In genomic region chr3:116238863-116239262, GRCh38 we compare ENCODE assay signal across 18 cellular contexts.
DNase-seq lines count a peak whose midpoint lies in the region; FAIRE-seq and TF ChIP-seq lines count a peak whose summit lies in the region.
"Had no signal": no experiment of that assay in that cellular context is flagged by ENCODE, and none has a peak within 500 bp of the region (broad histone marks: within the 10 kb centered on the region; RNA-seq: fewer than 3 reads in every experiment).

No MANE protein-coding gene starts in this region.

- H3K4me2 ChIP-seq in GM23248 (ENCODE audit: unreplicated experiment) (no peak overlapping the region), astrocyte (ENCODE audit: low read length) (no peak overlapping the region), smooth muscle cell (no peak overlapping the region)

- H3K4me1 Mint-ChIP-seq in astrocyte (ENCODE audit: low read depth, unreplicated experiment) = peaks cover 40% of the 10 kb centered on the region
- H3K4me1 Mint-ChIP-seq: B cell; CD4-positive, alpha-beta memory T cell had no signal

- FAIRE-seq in RCC 7860 (lab: Jason Lieb, UNC) = no peak
- no peak for FAIRE-seq in astrocyte (lab: Jason Lieb, UNC)
- FAIRE-seq: A204.1, GM12891, HepG2, HTR-8/SVneo had no signal

- H3K27me3 ChIP-seq in GM23248 (replicated peaks; ENCODE audit: insufficient read depth) (no peaks in the 10 kb centered on the region), astrocyte (ENCODE audit: insufficient read depth, low read length) (no peaks in the 10 kb centered on the region), smooth muscle cell (ENCODE audit: low read depth) (no peaks in the 10 kb centered on the region), right atrium auricular region (no peaks in the 10 kb centered on the region)

- H4K20me1 ChIP-seq in GM23248 (ENCODE audit: insufficient read depth) (no peaks in the 10 kb centered on the region), astrocyte (ENCODE audit: insufficient read depth, low read length) (no peaks in the 10 kb centered on the region), smooth muscle cell (ENCODE audit: low read depth) (no peaks in the 10 kb centered on the region)

- WGBS in GM23248 (ENCODE audit: low coverage in 1 of 2, low lambda C conversion rate in 2 of 2, missing lambda C conversion rate in 2 of 2), 2 experiments = 6 to 19% methylated on average over 1 of the region's 1 CpG
- WGBS in smooth muscle cell (ENCODE audit: low lambda C conversion rate) = 28% methylated on average over 1 of the region's 1 CpG

- no peaks in the 10 kb centered on the region for H3K79me2 ChIP-seq in GM23248 (ENCODE audit: insufficient read depth)
- H3K79me2 ChIP-seq in astrocyte (ENCODE audit: insufficient read depth, low read length) = no peaks in the 10 kb centered on the region
- no peaks in the 10 kb centered on the region for H3K79me2 ChIP-seq in smooth muscle cell (ENCODE audit: low read depth)

- no peak overlapping the region for H3K9ac ChIP-seq in GM23248
- no peak overlapping the region for H3K9ac ChIP-seq in astrocyte (ENCODE audit: low read length)
- no peak overlapping the region for H3K9ac ChIP-seq in smooth muscle cell (ENCODE audit: low read depth)

- peak; percentile 4 for DNase-seq in GM23248
- peak; percentile 24 for DNase-seq in RCC 7860 (ENCODE audit: low spot score)
- no peak for DNase-seq in astrocyte (ENCODE audit: low read depth)
- no peak for DNase-seq in smooth muscle cell (lab: John Stamatoyannopoulos, UW; ENCODE audit: unreplicated experiment)
- DNase-seq in NCI-H524 (lab: John Stamatoyannopoulos, UW) = no peak
- no peak for DNase-seq in right atrium auricular region (ENCODE audit: low spot score)
- DNase-seq in Kasumi-1 (lab: John Stamatoyannopoulos, UW) = no peak
- DNase-seq: C1 segment of cervical spinal cord; CD4-positive, alpha-beta memory T cell; DMS79; EL; GOT3; H9 had no signal

- no peaks in the 10 kb centered on the region for H3K36me3 Mint-ChIP-seq in astrocyte (ENCODE audit: low read depth, unreplicated experiment)
- H3K36me3 Mint-ChIP-seq: CD4-positive, alpha-beta memory T cell had no signal

- H3K36me3 ChIP-seq in GM23248 (ENCODE audit: low read depth) (no peaks in the 10 kb centered on the region), astrocyte (ENCODE audit: insufficient read depth, low read length) (no peaks in the 10 kb centered on the region), smooth muscle cell (ENCODE audit: low read depth) (no peaks in the 10 kb centered on the region), right atrium auricular region (no peaks in the 10 kb centered on the region)

- in situ Hi-C loops in GM23248 (cut with MboI) = no loop called here

- H3K27me3 Mint-ChIP-seq in astrocyte (ENCODE audit: low read depth, unreplicated experiment) = no peaks in the 10 kb centered on the region
- H3K27me3 Mint-ChIP-seq: B cell; CD4-positive, alpha-beta memory T cell had no signal

- no peak overlapping the region for H3K4me3 Mint-ChIP-seq in astrocyte (ENCODE audit: unreplicated experiment)
- H3K4me3 Mint-ChIP-seq: B cell; CD4-positive, alpha-beta memory T cell; H9 had no signal

- H3K4me3 ChIP-seq in GM23248 (no peak overlapping the region), astrocyte (ENCODE audit: insufficient read depth, low read depth, low read length) (no peak overlapping the region), smooth muscle cell (no peak overlapping the region), right atrium auricular region (no peak overlapping the region)

- H3K4me1 ChIP-seq in GM23248 (ENCODE audit: insufficient read depth) (peaks cover 11% of the 10 kb centered on the region), astrocyte (ENCODE audit: insufficient read depth, low read length) (no peaks in the 10 kb centered on the region), smooth muscle cell (ENCODE audit: low read depth) (no peaks in the 10 kb centered on the region), right atrium auricular region (no peaks in the 10 kb centered on the region)

- H3K27ac ChIP-seq in GM23248 = no peak overlapping the region
- no peak overlapping the region for H3K27ac ChIP-seq in astrocyte (ENCODE audit: low read depth, low read length)
- H3K27ac ChIP-seq in smooth muscle cell (ENCODE audit: low read depth) = peak overlapping the region; percentile 36
- no peak overlapping the region for H3K27ac ChIP-seq in right atrium auricular region

- H3K9me3 Mint-ChIP-seq in astrocyte (ENCODE audit: unreplicated experiment) = no peaks in the 10 kb centered on the region
- H3K9me3 Mint-ChIP-seq: CD4-positive, alpha-beta memory T cell; H9 had no signal

- no peak for TF ChIP-seq CTCF in astrocyte (IDR thresholded peaks at IDR 0.05; ENCODE audit: insufficient read depth, low read depth, low read length)
- no peak for TF ChIP-seq CTCF in smooth muscle cell (IDR thresholded peaks at IDR 0.05; ENCODE audit: borderline replicate concordance, insufficient read depth, poor library complexity, severe bottlenecking)
- TF ChIP-seq CTCF in right atrium auricular region (IDR thresholded peaks at IDR 0.05) = no peak

- no peaks in the 10 kb centered on the region for H3F3A ChIP-seq in GM23248 (ENCODE audit: insufficient read depth)
- no peaks in the 10 kb centered on the region for H3F3A ChIP-seq in smooth muscle cell (ENCODE audit: low read depth)

- no peaks in the 10 kb centered on the region for H3K9me2 ChIP-seq in GM23248 (ENCODE audit: insufficient read depth)

- no peaks in the 10 kb centered on the region for H3K9me3 ChIP-seq in GM23248 (ENCODE audit: low read depth)
- H3K9me3 ChIP-seq in astrocyte (ENCODE audit: insufficient read depth, low read depth, low read length) = no peaks in the 10 kb centered on the region
- H3K9me3 ChIP-seq in smooth muscle cell (replicated peaks; ENCODE audit: low read depth) = no peaks in the 10 kb centered on the region
- no peaks in the 10 kb centered on the region for H3K9me3 ChIP-seq in right atrium auricular region

- H3K27ac Mint-ChIP-seq in astrocyte (ENCODE audit: unreplicated experiment) = peak overlapping the region; percentile 82
- H3K27ac Mint-ChIP-seq: B cell; CD4-positive, alpha-beta memory T cell; H9 had no signal

- H2AFZ ChIP-seq in GM23248 (no peak overlapping the region), astrocyte (ENCODE audit: low read depth, low read length) (no peak overlapping the region), smooth muscle cell (ENCODE audit: low read depth) (no peak overlapping the region)

Comparison
In these comparisons a context has a peak if more than half of its experiments do, and no peak if none do; other contexts are left out.
1. DNase-seq: peak in GM23248 (single experiment) and RCC 7860 (single experiment); none in astrocyte (single experiment), smooth muscle cell (single experiment), NCI-H524 (0 of 2), right atrium auricular region (single experiment) and Kasumi-1 (0 of 2).